Comparison of ENCODE assay signal across 13 cellular contexts in the genomic region with DNA sequence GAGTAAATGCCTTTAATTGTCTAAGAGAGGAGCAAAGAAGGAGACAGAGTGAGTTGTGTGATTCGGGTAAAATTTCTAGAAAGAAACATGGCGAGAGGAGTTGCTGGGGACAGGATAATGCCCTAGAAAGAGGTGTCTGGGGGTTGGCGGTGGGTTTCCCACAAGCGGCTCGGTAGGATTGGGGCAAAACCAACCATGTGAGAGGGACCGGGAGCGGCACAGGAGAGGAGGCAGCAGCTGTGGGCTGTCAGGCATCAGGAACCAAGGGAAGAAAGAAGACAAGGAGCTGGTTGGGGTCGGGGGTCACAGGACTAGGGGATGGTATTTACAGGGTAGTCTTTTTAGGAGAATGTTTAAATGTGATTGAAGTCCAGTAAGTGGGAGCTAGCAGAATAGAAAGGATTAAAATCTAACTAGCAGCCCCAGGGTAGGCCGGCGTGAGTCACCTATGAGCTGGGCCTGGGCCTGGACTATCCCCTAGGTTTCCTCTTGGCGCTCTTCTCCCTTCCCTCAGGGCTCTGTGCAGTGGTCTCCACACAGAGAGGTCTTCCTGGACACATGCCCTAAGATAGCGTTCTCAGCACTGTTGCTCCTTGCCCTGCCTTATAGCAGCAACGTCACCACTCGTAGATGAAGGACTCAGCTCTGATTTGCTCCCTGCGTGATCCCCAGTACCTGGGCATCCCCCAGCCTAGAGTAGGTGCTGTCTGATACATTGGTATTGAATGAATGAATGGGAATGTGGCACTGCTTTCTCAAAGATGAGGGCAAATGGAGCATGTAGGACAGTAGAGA. TPM values are rescaled to one million over a fixed set of nuclear protein-coding genes. Genes with fewer than 3 reads are reported as not detected.
A peak's percentile ranks its signal among the peaks of the same experiment; 100 is the strongest.
DNase-seq lines count a peak whose midpoint lies in the region; ATAC-seq and TF ChIP-seq lines count a peak whose summit lies in the region.
"Had no signal": no experiment of that assay in that cellular context is flagged by ENCODE, and none has a peak within 500 bp of the region (broad histone marks: within the 10 kb centered on the region; RNA-seq: fewer than 3 reads in every experiment).

No MANE protein-coding gene starts in this region.

- peak; percentile 58 for DNase-seq in activated T-cell treated with anti-CD3 and anti-CD28 coated beads, Interleukin-2, amount 50 U/mL, for 24 hours
- no peak for DNase-seq in activated T-cell treated with anti-CD3 and anti-CD28 coated beads, Interleukin-2, amount 50 U/mL, for 1 hour
- DNase-seq in OCI-LY7 (ENCODE audit: low spot score) (no peak), stomach (no peak), DMS153 (lab: John Stamatoyannopoulos, UW) (no peak), natural killer cell (no peak)
- DNase-seq: kidney glomerular epithelial cell, NCI-H2081, substantia nigra had no signal

- H3K27me3 ChIP-seq in esophagus (ENCODE audit: control insufficient read depth in 1 of 2, insufficient read depth in 2 of 2, low read length in 2 of 2), result no peaks in the 10 kb centered on the region
- peaks cover 0 to 13% (median 0%) of the 10 kb centered on the region in 3 donors for H3K27me3 ChIP-seq in stomach

- TF ChIP-seq CTCF in OCI-LY7 (conservative IDR thresholded peaks at IDR 0.05; ENCODE audit: low read length), result no peak
- TF ChIP-seq CTCF in stomach (IDR thresholded peaks at IDR 0.05), result no peak
- TF ChIP-seq CTCF in natural killer cell (IDR thresholded peaks at IDR 0.05), result no peak

- no peak overlapping the region for H2AFZ ChIP-seq in OCI-LY7 (ENCODE audit: low read length)

- TF ChIP-seq POLR2A in stomach (IDR thresholded peaks at IDR 0.05), result no peak

- H3K36me3 Mint-ChIP-seq in activated T-cell treated with anti-CD3 and anti-CD28 coated beads, Interleukin-2, amount 50 U/mL, for 24 hours (ENCODE audit: low read depth), result peaks cover 26% of the 10 kb centered on the region
- no peaks in the 10 kb centered on the region for H3K36me3 Mint-ChIP-seq in natural killer cell

- H3K9me3 Mint-ChIP-seq in activated T-cell treated with anti-CD3 and anti-CD28 coated beads, Interleukin-2, amount 50 U/mL, for 24 hours, result no peaks in the 10 kb centered on the region
- no peaks in the 10 kb centered on the region for H3K9me3 Mint-ChIP-seq in natural killer cell

- intact Hi-C loops in OCI-LY7 (cut with micrococcal nuclease; ENCODE audit: unreplicated experiment), result loop anchor here (5.0 kb wide), 1 partner anchor 80 kb away; no protein-coding TSS in a partner anchor
- intact Hi-C loops in stomach (cut with DNase I; ENCODE audit: low total_unique reads), result no loop called here
- intact Hi-C loops in natural killer cell (cut with micrococcal nuclease), result loop anchor here (2.0 kb wide), 1 partner anchor 14 kb away; no protein-coding TSS in a partner anchor

- TF ChIP-seq EP300 in stomach (IDR thresholded peaks at IDR 0.05), result no peak

- H3K27ac Mint-ChIP-seq in activated T-cell treated with anti-CD3 and anti-CD28 coated beads, Interleukin-2, amount 50 U/mL, for 24 hours, result no peak overlapping the region
- H3K27ac Mint-ChIP-seq in natural killer cell, result no peak overlapping the region

- ATAC-seq in natural killer cell (no peak), HG03442 (IDR thresholded peaks at IDR 0.05; ENCODE audit: unreplicated experiment) (no peak)
- ATAC-seq: A549, Right ventricle myocardium inferior had no signal

- H3K9me2 ChIP-seq in OCI-LY7 (ENCODE audit: insufficient read depth, low read length), result no peaks in the 10 kb centered on the region

- no peaks in the 10 kb centered on the region for H3K27me3 Mint-ChIP-seq in activated T-cell treated with anti-CD3 and anti-CD28 coated beads, Interleukin-2, amount 50 U/mL, for 24 hours
- no peaks in the 10 kb centered on the region for H3K27me3 Mint-ChIP-seq in natural killer cell (ENCODE audit: low read depth in 2 of 2)

- BruUV-seq in OCI-LY7 (replicated peaks; lab: Mats Ljungman, UMichigan), result no TSS peak

- H4K20me1 ChIP-seq in OCI-LY7 (ENCODE audit: insufficient read depth, low read length), result no peaks in the 10 kb centered on the region

- peaks cover 5% of the 10 kb centered on the region for H3K4me1 Mint-ChIP-seq in activated T-cell treated with anti-CD3 and anti-CD28 coated beads, Interleukin-2, amount 50 U/mL, for 24 hours (ENCODE audit: low read depth)
- peaks cover 19 to 39% of the 10 kb centered on the region in 2 donors for H3K4me1 Mint-ChIP-seq in natural killer cell

- CTCF ChIA-PET in OCI-LY7 (lab: Charles Lee; ENCODE audit: unreplicated experiment), result interaction anchor here (0.7 to 1.0 kb wide), 4 partner anchors 24 to 130 kb away, joined by 3 to 7 read pairs (median 4); no protein-coding TSS in a partner anchor

- H3K4me3 ChIP-seq in OCI-LY7 (ENCODE audit: low read depth, low read length, poor library complexity, severe bottlenecking) (peak overlapping the region; percentile 55), esophagus (ENCODE audit: low read depth in 1 of 2, low read length in 2 of 2) (no peak overlapping the region), stomach (no peak overlapping the region)
- H3K4me3 ChIP-seq: A549 had no signal

- H3K4me1 ChIP-seq in OCI-LY7 (ENCODE audit: insufficient read depth, low read length, poor library complexity, severe bottlenecking), result peaks cover 100% of the 10 kb centered on the region
- peaks cover 0 to 5% of the 10 kb centered on the region in 2 donors for H3K4me1 ChIP-seq in esophagus (ENCODE audit: control insufficient read depth in 2 of 2, insufficient read depth in 2 of 2, low read length in 1 of 2)
- peaks cover 0 to 26% (median 0%) of the 10 kb centered on the region in 4 donors for H3K4me1 ChIP-seq in stomach
- H3K4me1 ChIP-seq: A549 had no signal

- no peaks in the 10 kb centered on the region for H3K9me3 ChIP-seq in OCI-LY7 (ENCODE audit: low read length)
- peaks cover 0 to 2% of the 10 kb centered on the region in 2 donors for H3K9me3 ChIP-seq in esophagus (ENCODE audit: control insufficient read depth in 2 of 2, insufficient read depth in 1 of 2, low read depth in 1 of 2, low read length in 1 of 2)
- no peaks in the 10 kb centered on the region for H3K9me3 ChIP-seq in stomach
- H3K9me3 ChIP-seq: A549 had no signal

- H3K27ac ChIP-seq in OCI-LY7 (ENCODE audit: low read depth, low read length, poor library complexity, severe bottlenecking) (peak overlapping the region; percentile 97), esophagus (ENCODE audit: low read depth in 2 of 2, low read length in 1 of 2) (peak overlapping the region; percentile 34 to 36), stomach (peak overlapping the region; percentile 26 to 81 (median 68))
- H3K27ac ChIP-seq: A549 had no signal

- H3K4me2 ChIP-seq in OCI-LY7 (ENCODE audit: low read length), result peak overlapping the region; percentile 80
- H3K4me2 ChIP-seq: A549 had no signal

- H3K4me3 Mint-ChIP-seq in activated T-cell treated with anti-CD3 and anti-CD28 coated beads, Interleukin-2, amount 50 U/mL, for 24 hours, result no peak overlapping the region
- H3K4me3 Mint-ChIP-seq in natural killer cell, result no peak overlapping the region

- 79 to 83% methylated on average over 15 of the region's 15 CpGs for WGBS in esophagus, 2 donors
- WGBS in stomach, 5 donors, result 82 to 92% (median 83%) methylated on average over 15 of the region's 15 CpGs

- H3K79me2 ChIP-seq in OCI-LY7 (ENCODE audit: insufficient read depth, low read depth, low read length), result peaks cover 83% of the 10 kb centered on the region

- POLR2A ChIA-PET in OCI-LY7 (lab: Charles Lee), result interaction anchor here (0.7 to 8.1 kb wide), 11 partner anchors 12 to 202 kb away, joined by 3 to 265 read pairs (median 4); a partner anchor contains a TSS

- H3K36me3 ChIP-seq in OCI-LY7 (ENCODE audit: insufficient read depth, low read length) (peaks cover 55% of the 10 kb centered on the region), esophagus (ENCODE audit: control insufficient read depth in 2 of 2, insufficient read depth in 2 of 2, low read length in 1 of 2) (no peaks in the 10 kb centered on the region), stomach (no peaks in the 10 kb centered on the region)

RNA-seq across cellular contexts. Expression of a gene that starts 32.6 kb away (rescaled TPM):
- 90.0 and 108 TPM in 2 replicates for total RNA-seq in OCI-LY7 (2014; rRNA removed; shearing (Covaris generic))
- total RNA-seq in OCI-LY7 (2022), result 161 and 163 TPM in 2 replicates
- polyA plus RNA-seq in esophagus, result 1 to 10 TPM; 1.0 to 1.1 TPM
- total RNA-seq in stomach, result 100 to 1,000 TPM in 1 of 5 donors, 10 to 100 TPM in 3, 1 to 10 TPM in 1; 4.5 to 139 (median 14.0) TPM
- 1 to 10 TPM; 1.5 to 6.4 (median 1.8) TPM for polyA plus RNA-seq in stomach
- total RNA-seq in natural killer cell, result 100 to 1,000 TPM; 294 to 391 (median 350) TPM
- polyA plus RNA-seq: A549 had no signal

Comparison
In these comparisons a context has a peak if more than half of its experiments do, and no peak if none do; other contexts are left out.
1. H3K27ac ChIP-seq: peak in every context shown above with its lines; median percentile 97 in OCI-LY7; 68 in stomach; 35 in esophagus.